27 cellular contexts compared by ENCODE assay signal in genomic region chr2:45354776-45355175, GRCh38.
"Had no signal": no experiment of that assay in that cellular context is flagged by ENCODE, and none has a peak within 500 bp of the region (broad histone marks: within the 10 kb centered on the region; RNA-seq: fewer than 3 reads in every experiment).

No MANE protein-coding gene starts in this region.

- H3K36me3 ChIP-seq: left ventricle myocardium inferior, neutrophil, right lobe of liver, upper lobe of right lung had no signal

- H3K4me1 Mint-ChIP-seq: activated naive CD4-positive, alpha-beta T cell treated with anti-CD3 and anti-CD28 coated beads, Interleukin-2, amount 50 U/mL, for 24 hours; immature natural killer cell had no signal

- DNase-seq: activated CD4-positive, alpha-beta T cell treated with anti-CD3 and anti-CD28 coated beads for 48 hours; activated CD4-positive, CD25-positive, alpha-beta regulatory T cell; activated CD8-positive, alpha-beta T cell treated with anti-CD3 and anti-CD28 coated beads for 36 hours; activated gamma-delta T cell; anterior cingulate cortex; caudate nucleus; dermis blood vessel endothelial cell; effector CD8-positive, alpha-beta T cell; foreskin melanocyte; glutamatergic neuron; immature natural killer cell; kidney glomerular epithelial cell; left ventricle myocardium inferior; midbrain; right lobe of liver; stimulated activated CD4-positive, alpha-beta T cell treated with anti-CD3 and anti-CD28 coated beads, Interleukin-2, amount 100 ng/mL, for 48 hours; stimulated activated naive CD4-positive, alpha-beta T cell; T-helper 2 cell; upper lobe of right lung had no signal

- H3K27me3 Mint-ChIP-seq: activated CD8-positive, alpha-beta T cell treated with anti-CD3 and anti-CD28 coated beads for 36 hours; brain had no signal

- H3K9me3 ChIP-seq: left ventricle myocardium inferior, neutrophil, right lobe of liver, upper lobe of right lung had no signal

- H3K4me1 ChIP-seq: left ventricle myocardium inferior, parathyroid adenoma, right lobe of liver, upper lobe of right lung had no signal

- H3K27ac ChIP-seq: hepatocyte, left ventricle myocardium inferior, neutrophil, parathyroid adenoma, right lobe of liver, upper lobe of right lung had no signal

- H2AFZ ChIP-seq: hepatocyte, parathyroid adenoma had no signal

- H3K9me3 Mint-ChIP-seq: activated CD8-positive, alpha-beta T cell treated with anti-CD3 and anti-CD28 coated beads for 36 hours; activated naive CD4-positive, alpha-beta T cell treated with anti-CD3 and anti-CD28 coated beads, Interleukin-2, amount 50 U/mL, for 24 hours; activated T-helper 1 cell treated with anti-CD3 and anti-CD28 coated beads, Interleukin-12 subunit alpha, Interleukin-12 subunit beta, Interleukin-2, Interleukin-4 antibody, amounts not matched to agents 30 ng/mL and 10 ng/mL and 1 ng/mL, durations not matched to agents 14 hours and 24 hours and 36 hours; brain; immature natural killer cell had no signal

- H3K79me2 ChIP-seq: hepatocyte, parathyroid adenoma had no signal

- H3K4me3 Mint-ChIP-seq: activated CD8-positive, alpha-beta T cell treated with anti-CD3 and anti-CD28 coated beads for 36 hours; activated naive CD4-positive, alpha-beta T cell treated with anti-CD3 and anti-CD28 coated beads, Interleukin-2, amount 50 U/mL, for 24 hours; activated T-helper 1 cell treated with anti-CD3 and anti-CD28 coated beads, Interleukin-12 subunit alpha, Interleukin-12 subunit beta, Interleukin-2, Interleukin-4 antibody, amounts not matched to agents 30 ng/mL and 10 ng/mL and 1 ng/mL, durations not matched to agents 14 hours and 24 hours and 36 hours; brain; immature natural killer cell; natural killer cell treated with Interleukin-12 subunit alpha and Interleukin-12 subunit beta and Interleukin-15 and Interleukin-18, amount 100 ng/mL, for 72 hours had no signal

- H3K27ac Mint-ChIP-seq: activated CD8-positive, alpha-beta T cell treated with anti-CD3 and anti-CD28 coated beads for 36 hours; activated naive CD4-positive, alpha-beta T cell treated with anti-CD3 and anti-CD28 coated beads, Interleukin-2, amount 50 U/mL, for 24 hours; activated T-helper 1 cell treated with anti-CD3 and anti-CD28 coated beads, Interleukin-12 subunit alpha, Interleukin-12 subunit beta, Interleukin-2, Interleukin-4 antibody, amounts not matched to agents 30 ng/mL and 10 ng/mL and 1 ng/mL, durations not matched to agents 14 hours and 24 hours and 36 hours; brain; immature natural killer cell; natural killer cell treated with Interleukin-12 subunit alpha and Interleukin-12 subunit beta and Interleukin-15 and Interleukin-18, amount 100 ng/mL, for 72 hours had no signal

- H3K4me3 ChIP-seq: hepatocyte, left ventricle myocardium inferior, right lobe of liver, smooth muscle cell, upper lobe of right lung had no signal

- H3K9ac ChIP-seq: parathyroid adenoma had no signal

- H3K36me3 Mint-ChIP-seq: activated naive CD4-positive, alpha-beta T cell treated with anti-CD3 and anti-CD28 coated beads, Interleukin-2, amount 50 U/mL, for 24 hours; brain; immature natural killer cell; natural killer cell treated with Interleukin-12 subunit alpha and Interleukin-12 subunit beta and Interleukin-15 and Interleukin-18, amount 100 ng/mL, for 72 hours had no signal

- H3K4me2 ChIP-seq: hepatocyte, smooth muscle cell had no signal

- H3K27me3 ChIP-seq: hepatocyte, right lobe of liver, upper lobe of right lung had no signal
